ENCODE assay signal across 18 cellular contexts in the genomic region with DNA sequence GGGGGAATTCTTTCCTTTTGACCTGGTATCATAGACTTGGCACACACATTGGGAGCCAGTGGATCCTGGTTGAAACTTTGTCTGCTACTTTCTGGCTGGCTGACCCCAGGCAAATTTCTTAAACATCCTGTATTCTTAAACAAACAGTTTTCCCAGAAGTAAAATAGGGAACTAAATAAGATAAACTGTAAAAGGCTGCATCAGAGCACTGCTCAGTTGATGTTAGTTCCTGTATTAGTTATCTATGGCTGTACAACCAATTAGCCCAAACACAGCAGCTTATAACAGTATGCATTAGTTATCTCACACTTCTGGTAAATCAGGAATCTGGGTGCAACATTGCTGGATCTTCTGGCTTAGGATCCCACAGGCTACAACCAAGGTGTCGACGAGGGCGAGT.
"Had no signal": no experiment of that assay in that cellular context is flagged by ENCODE, and none has a peak within 500 bp of the region (broad histone marks: within the 10 kb centered on the region; RNA-seq: fewer than 3 reads in every experiment).

No MANE protein-coding gene starts in this region.

- H3K4me1 Mint-ChIP-seq: activated naive CD4-positive, alpha-beta T cell treated with anti-CD3 and anti-CD28 coated beads, Interleukin-2, amount 10 ng/mL, durations not matched to agents 7 days and 5 days; activated naive CD8-positive, alpha-beta T cell treated with anti-CD3 and anti-CD28 coated beads, Interleukin-2, amount 50 U/mL, for 24 hours; central memory CD8-positive, alpha-beta T cell; stimulated activated naive B cell treated with anti-CD40 and anti-IgM and Interleukin-4, amounts not matched to agents 10 μg/mL and 1 μg/mL and 100 μg/mL, for 72 hours had no signal

- H3K4me3 ChIP-seq: colonic mucosa, gastroesophageal sphincter, heart right ventricle, left ventricle myocardium inferior, thoracic aorta had no signal

- H3K9me3 ChIP-seq: colonic mucosa, gastroesophageal sphincter, heart right ventricle, left ventricle myocardium inferior, thoracic aorta had no signal

- H3K27ac ChIP-seq: brain microvascular endothelial cell, colonic mucosa, gastroesophageal sphincter, left ventricle myocardium inferior, thoracic aorta had no signal

- H3K36me3 ChIP-seq: brain microvascular endothelial cell, colonic mucosa, gastroesophageal sphincter, heart right ventricle, left ventricle myocardium inferior, thoracic aorta had no signal

- H3K4me1 ChIP-seq: colonic mucosa, gastroesophageal sphincter had no signal

- H3K27me3 ChIP-seq: brain microvascular endothelial cell, colonic mucosa, heart right ventricle had no signal

- H3K9me3 Mint-ChIP-seq: activated naive CD4-positive, alpha-beta T cell treated with anti-CD3 and anti-CD28 coated beads, Interleukin-2, amount 10 ng/mL, durations not matched to agents 7 days and 5 days; activated naive CD8-positive, alpha-beta T cell treated with anti-CD3 and anti-CD28 coated beads, Interleukin-2, amount 50 U/mL, for 24 hours; activated T-cell treated with anti-CD3 and anti-CD28 coated beads, Interleukin-2, amount 50 U/mL, for 4 hours; central memory CD8-positive, alpha-beta T cell; stimulated activated naive B cell treated with anti-CD40 and anti-IgM and Interleukin-4, amounts not matched to agents 10 μg/mL and 1 μg/mL and 100 μg/mL, for 72 hours; T-helper 2 cell treated with Interferon-gamma antibody and Interleukin-4, amounts not matched to agents 5 μg/mL and 100 μg/mL, for 36 hours had no signal

- H3K27ac Mint-ChIP-seq: activated naive CD4-positive, alpha-beta T cell treated with anti-CD3 and anti-CD28 coated beads, Interleukin-2, amount 10 ng/mL, durations not matched to agents 7 days and 5 days; activated naive CD8-positive, alpha-beta T cell treated with anti-CD3 and anti-CD28 coated beads, Interleukin-2, amount 50 U/mL, for 24 hours; progenitor cell of endocrine pancreas; stimulated activated naive B cell treated with anti-CD40 and anti-IgM and Interleukin-4, amounts not matched to agents 10 μg/mL and 1 μg/mL and 100 μg/mL, for 72 hours; T-helper 2 cell treated with Interferon-gamma antibody and Interleukin-4, amounts not matched to agents 5 μg/mL and 100 μg/mL, for 36 hours had no signal

- DNase-seq: activated CD4-positive, alpha-beta T cell treated with anti-CD3 and anti-CD28 coated beads, Interleukin-2, amount 50 U/mL, for 1 hour; activated CD4-positive, CD25-positive, alpha-beta regulatory T cell treated with anti-CD3 and anti-CD28 coated beads, Interleukin-2, amount 50 U/mL, for 72 hours; activated CD8-positive, alpha-beta memory T cell treated with anti-CD3 and anti-CD28 coated beads, Interleukin-2, amount 50 U/mL, for 4 hours; activated naive CD4-positive, alpha-beta T cell treated with anti-CD3 and anti-CD28 coated beads, Interleukin-2, amount 10 ng/mL, durations not matched to agents 7 days and 5 days; activated naive CD8-positive, alpha-beta T cell treated with anti-CD3 and anti-CD28 coated beads, Interleukin-2, amount 50 U/mL, for 24 hours; activated T-cell treated with anti-CD3 and anti-CD28 coated beads, Interleukin-2, amount 50 U/mL, for 4 hours; aorta; brain microvascular endothelial cell; colonic mucosa; heart right ventricle; left ventricle myocardium inferior; mammary epithelial cell; stimulated activated naive B cell treated with anti-CD40 and anti-IgM and Interleukin-4, amounts not matched to agents 10 μg/mL and 1 μg/mL and 100 μg/mL, for 72 hours had no signal

- H3K36me3 Mint-ChIP-seq: activated naive CD4-positive, alpha-beta T cell treated with anti-CD3 and anti-CD28 coated beads, Interleukin-2, amount 10 ng/mL, durations not matched to agents 7 days and 5 days; stimulated activated naive B cell treated with anti-CD40 and anti-IgM and Interleukin-4, amounts not matched to agents 10 μg/mL and 1 μg/mL and 100 μg/mL, for 72 hours had no signal

- ATAC-seq: activated naive CD8-positive, alpha-beta T cell treated with anti-CD3 and anti-CD28 coated beads, Interleukin-2, amount 50 U/mL, for 24 hours; activated T-cell treated with anti-CD3 and anti-CD28 coated beads, Interleukin-2, amount 50 U/mL, for 4 hours; gastroesophageal sphincter; heart right ventricle; stimulated activated naive B cell treated with anti-CD40 and anti-IgM and Interleukin-4, amounts not matched to agents 10 μg/mL and 1 μg/mL and 100 μg/mL, for 72 hours had no signal

- H3K4me3 Mint-ChIP-seq: activated naive CD4-positive, alpha-beta T cell treated with anti-CD3 and anti-CD28 coated beads, Interleukin-2, amount 10 ng/mL, durations not matched to agents 7 days and 5 days; activated naive CD8-positive, alpha-beta T cell treated with anti-CD3 and anti-CD28 coated beads, Interleukin-2, amount 50 U/mL, for 24 hours; activated T-cell treated with anti-CD3 and anti-CD28 coated beads, Interleukin-2, amount 50 U/mL, for 4 hours; central memory CD8-positive, alpha-beta T cell; stimulated activated naive B cell treated with anti-CD40 and anti-IgM and Interleukin-4, amounts not matched to agents 10 μg/mL and 1 μg/mL and 100 μg/mL, for 72 hours; T-helper 2 cell treated with Interferon-gamma antibody and Interleukin-4, amounts not matched to agents 5 μg/mL and 100 μg/mL, for 36 hours had no signal
